ENCODE assay signal across 1 cellular context in the genomic region with DNA sequence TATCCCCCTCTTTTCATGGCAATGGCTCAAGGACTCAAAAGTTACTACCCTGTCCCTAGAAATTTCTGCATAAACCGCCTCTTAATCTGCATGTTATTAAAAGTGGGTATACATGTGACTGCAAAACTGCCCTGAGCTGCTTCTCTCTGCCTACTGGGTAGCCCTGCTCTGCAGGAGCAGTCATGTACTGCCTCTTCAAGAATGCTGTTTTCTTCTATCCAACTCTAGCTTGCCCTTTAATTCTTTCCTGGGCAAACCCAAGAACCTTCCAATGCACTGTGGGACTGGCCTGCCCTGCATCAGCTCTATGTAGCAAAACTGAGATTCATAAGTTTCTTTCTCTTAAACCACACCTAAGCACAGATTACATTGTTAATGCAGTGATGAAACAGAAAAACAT.
TF ChIP-seq lines count a peak whose summit lies in the region.

No MANE protein-coding gene starts in this region.

TF ChIP-seq in GM23338, 12 proteins besides CTCF, POLR2A, EP300 and RAD21 (continued from another document):
- TF ChIP-seq, protein P1, sequence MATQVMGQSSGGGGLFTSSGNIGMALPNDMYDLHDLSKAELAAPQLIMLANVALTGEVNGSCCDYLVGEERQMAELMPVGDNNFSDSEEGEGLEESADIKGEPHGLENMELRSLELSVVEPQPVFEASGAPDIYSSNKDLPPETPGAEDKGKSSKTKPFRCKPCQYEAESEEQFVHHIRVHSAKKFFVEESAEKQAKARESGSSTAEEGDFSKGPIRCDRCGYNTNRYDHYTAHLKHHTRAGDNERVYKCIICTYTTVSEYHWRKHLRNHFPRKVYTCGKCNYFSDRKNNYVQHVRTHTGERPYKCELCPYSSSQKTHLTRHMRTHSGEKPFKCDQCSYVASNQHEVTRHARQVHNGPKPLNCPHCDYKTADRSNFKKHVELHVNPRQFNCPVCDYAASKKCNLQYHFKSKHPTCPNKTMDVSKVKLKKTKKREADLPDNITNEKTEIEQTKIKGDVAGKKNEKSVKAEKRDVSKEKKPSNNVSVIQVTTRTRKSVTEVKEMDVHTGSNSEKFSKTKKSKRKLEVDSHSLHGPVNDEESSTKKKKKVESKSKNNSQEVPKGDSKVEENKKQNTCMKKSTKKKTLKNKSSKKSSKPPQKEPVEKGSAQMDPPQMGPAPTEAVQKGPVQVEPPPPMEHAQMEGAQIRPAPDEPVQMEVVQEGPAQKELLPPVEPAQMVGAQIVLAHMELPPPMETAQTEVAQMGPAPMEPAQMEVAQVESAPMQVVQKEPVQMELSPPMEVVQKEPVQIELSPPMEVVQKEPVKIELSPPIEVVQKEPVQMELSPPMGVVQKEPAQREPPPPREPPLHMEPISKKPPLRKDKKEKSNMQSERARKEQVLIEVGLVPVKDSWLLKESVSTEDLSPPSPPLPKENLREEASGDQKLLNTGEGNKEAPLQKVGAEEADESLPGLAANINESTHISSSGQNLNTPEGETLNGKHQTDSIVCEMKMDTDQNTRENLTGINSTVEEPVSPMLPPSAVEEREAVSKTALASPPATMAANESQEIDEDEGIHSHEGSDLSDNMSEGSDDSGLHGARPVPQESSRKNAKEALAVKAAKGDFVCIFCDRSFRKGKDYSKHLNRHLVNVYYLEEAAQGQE (IDR thresholded peaks at IDR 0.05; ENCODE audit: unreplicated experiment) = no peak
- TF ChIP-seq POLR2AphosphoS5 (IDR thresholded peaks at IDR 0.05; ENCODE audit: low read depth) = no peak
TF ChIP-seq in GM23338: peak in this region for 0.
